In genomic region chr3:45199837-45200648, GRCh38 we compare ENCODE assay signal across 13 cellular contexts. TPM values are rescaled to one million over a fixed set of nuclear protein-coding genes. Genes with fewer than 3 reads are reported as not detected.
A peak's percentile ranks its signal among the peaks of the same experiment; 100 is the strongest.
DNase-seq lines count a peak whose midpoint lies in the region; ATAC-seq and TF ChIP-seq lines count a peak whose summit lies in the region.
"Had no signal": no experiment of that assay in that cellular context is flagged by ENCODE, and none has a peak within 500 bp of the region (broad histone marks: within the 10 kb centered on the region; RNA-seq: fewer than 3 reads in every experiment).

No MANE protein-coding gene starts in this region.

- peak overlapping the region; percentile 93 for H4K91ac ChIP-seq in IMR-90 (ENCODE audit: insufficient read depth, low read depth, low read length)

- H3K4me1 ChIP-seq in IMR-90 (ENCODE audit: control insufficient read depth, insufficient read depth, low read length) (peaks cover 20% of the 10 kb centered on the region), lower lobe of right lung (no peaks in the 10 kb centered on the region)

- peak overlapping the region; percentile 7; the same call in 1 of the 2 replicates for H3K4me2 ChIP-seq in IMR-90 (ENCODE audit: low read depth, low read length)

- no peak for TF ChIP-seq POLR2A in IMR-90 (IDR thresholded peaks at IDR 0.05; ENCODE audit: low read depth, low read length)
- no peak for TF ChIP-seq POLR2A in erythroblast (IDR thresholded peaks at IDR 0.05; ENCODE audit: low read length)

- no peaks in the 10 kb centered on the region for H3K27me3 ChIP-seq in AG04450 (ENCODE audit: control insufficient read depth, insufficient read depth, low read length)
- no peaks in the 10 kb centered on the region for H3K27me3 ChIP-seq in IMR-90 (ENCODE audit: control insufficient read depth, insufficient read depth, low read length)
- no peaks in the 10 kb centered on the region for H3K27me3 ChIP-seq in lower lobe of right lung (ENCODE audit: low read depth)

- ATAC-seq in IMR-90 (ENCODE audit: low read depth) (peak; percentile 84), lower lobe of right lung (peak; percentile 61 to 83)
- no peak for ATAC-seq in stimulated activated effector memory CD8-positive, alpha-beta T cell treated with anti-CD3 and anti-CD28 coated beads, Interleukin-12 subunit alpha, Interleukin-12 subunit beta, amount 100 ng/mL, for 72 hours
- ATAC-seq: activated T-cell treated with anti-CD3 and anti-CD28 coated beads, Interleukin-2, amount 50 U/mL, for 4 hours; natural killer cell treated with Interleukin-12 subunit alpha and Interleukin-12 subunit beta and Interleukin-15 and Interleukin-18, amount 100 ng/mL, for 72 hours had no signal

- no peak for TF ChIP-seq RAD21 in IMR-90 (IDR thresholded peaks at IDR 0.05; ENCODE audit: low read length)

- intact Hi-C loops in IMR-90 (cut with micrococcal nuclease) = loop anchor here (5.0 kb wide), 1 partner anchor 63 kb away; no protein-coding TSS in a partner anchor
- intact Hi-C loops in lower lobe of right lung (cut with DNase I) = no loop called here
- intact Hi-C loops in posterior cingulate gyrus (cut with DNase I) = no loop called here

- H3K79me1 ChIP-seq in IMR-90 (ENCODE audit: low read depth in 1 of 2, low read length in 2 of 2) = peaks cover 0 to 2% of the 10 kb centered on the region in 2 experiments; a peak in 1 of 4 replicates

- H2BK5ac ChIP-seq in IMR-90 (ENCODE audit: low read depth, low read length, poor library complexity, severe bottlenecking) = peak overlapping the region; percentile 95

- peak overlapping the region; percentile 58 for H3K27ac ChIP-seq in AG04450 (ENCODE audit: low read depth, low read length)
- peak overlapping the region; percentile 59 for H3K27ac ChIP-seq in IMR-90 (ENCODE audit: insufficient read depth, low read length)
- H3K27ac ChIP-seq in lower lobe of right lung = no peak overlapping the region
- H3K27ac ChIP-seq: SK-N-MC had no signal

- H3K36me3 Mint-ChIP-seq in stimulated activated effector memory CD8-positive, alpha-beta T cell treated with anti-CD3 and anti-CD28 coated beads, Interleukin-12 subunit alpha, Interleukin-12 subunit beta, amount 100 ng/mL, for 72 hours = no peaks in the 10 kb centered on the region
- H3K36me3 Mint-ChIP-seq: natural killer cell treated with Interleukin-12 subunit alpha and Interleukin-12 subunit beta and Interleukin-15 and Interleukin-18, amount 100 ng/mL, for 72 hours had no signal

- peak overlapping the region; percentile 60 for H3K56ac ChIP-seq in IMR-90 (ENCODE audit: extremely low read depth, insufficient read depth, low read length)

- H3K9me3 ChIP-seq in AG04450 (ENCODE audit: control insufficient read depth, insufficient read depth, low read length) (peaks cover 2% of the 10 kb centered on the region; the same call in 1 of the 2 replicates), IMR-90 (ENCODE audit: control insufficient read depth, insufficient read depth, low read length) (no peaks in the 10 kb centered on the region), lower lobe of right lung (no peaks in the 10 kb centered on the region)

- H3K9me1 ChIP-seq in IMR-90 (ENCODE audit: insufficient read depth, low read length) = peaks cover 28% of the 10 kb centered on the region

- WGBS in IMR-90 (ENCODE audit: extremely low coverage in 2 of 2, insufficient read length in 1 of 2), 2 experiments = 50% methylated on average over 2 of the region's 8 CpGs; no CpG with 5 or more reads in 1 of the 2 experiments

- H2BK120ac ChIP-seq in IMR-90 (ENCODE audit: low read depth, low read length) = peak overlapping the region; percentile 99

- TF ChIP-seq CTCF in AG04450 (IDR thresholded peaks at IDR 0.05; ENCODE audit: low read depth, low read length) = no peak
- no peak for TF ChIP-seq CTCF in IMR-90 (conservative IDR thresholded peaks at IDR 0.05; ENCODE audit: low read depth, low read length)
- no peak for TF ChIP-seq CTCF in cardiac fibroblast (IDR thresholded peaks at IDR 0.05; ENCODE audit: low read depth, low read length)
- TF ChIP-seq CTCF in lower lobe of right lung (IDR thresholded peaks at IDR 0.05) = no peak

- no peaks in the 10 kb centered on the region for H3K4me1 Mint-ChIP-seq in stimulated activated effector memory CD8-positive, alpha-beta T cell treated with anti-CD3 and anti-CD28 coated beads, Interleukin-12 subunit alpha, Interleukin-12 subunit beta, amount 100 ng/mL, for 72 hours

- no peak overlapping the region for H3K9ac ChIP-seq in IMR-90 (ENCODE audit: low read depth, low read length)

- H3K14ac ChIP-seq in IMR-90 (replicated peaks; ENCODE audit: low read depth, low read length) = peak overlapping the region; percentile 88

- no peaks in the 10 kb centered on the region for H3K9me3 Mint-ChIP-seq in stimulated activated effector memory CD8-positive, alpha-beta T cell treated with anti-CD3 and anti-CD28 coated beads, Interleukin-12 subunit alpha, Interleukin-12 subunit beta, amount 100 ng/mL, for 72 hours
- H3K9me3 Mint-ChIP-seq: activated T-cell treated with anti-CD3 and anti-CD28 coated beads, Interleukin-2, amount 50 U/mL, for 4 hours; CD4-positive, alpha-beta T cell; natural killer cell treated with Interleukin-12 subunit alpha and Interleukin-12 subunit beta and Interleukin-15 and Interleukin-18, amount 100 ng/mL, for 72 hours had no signal

- H3K4me3 Mint-ChIP-seq in stimulated activated effector memory CD8-positive, alpha-beta T cell treated with anti-CD3 and anti-CD28 coated beads, Interleukin-12 subunit alpha, Interleukin-12 subunit beta, amount 100 ng/mL, for 72 hours = no peak overlapping the region
- H3K4me3 Mint-ChIP-seq: activated T-cell treated with anti-CD3 and anti-CD28 coated beads, Interleukin-2, amount 50 U/mL, for 4 hours; CD4-positive, alpha-beta T cell; natural killer cell treated with Interleukin-12 subunit alpha and Interleukin-12 subunit beta and Interleukin-15 and Interleukin-18, amount 100 ng/mL, for 72 hours had no signal

- peak overlapping the region; percentile 99 for H2BK20ac ChIP-seq in IMR-90 (ENCODE audit: low read depth, low read length)

- H3K4ac ChIP-seq in IMR-90 (ENCODE audit: low read depth, low read length) = peak overlapping the region; percentile 97

- H3K4me3 ChIP-seq in AG04450 (ENCODE audit: low read depth, low read length) = no peak overlapping the region
- H3K4me3 ChIP-seq in IMR-90 (ENCODE audit: insufficient read depth, low read depth, low read length) = no peak overlapping the region
- no peak overlapping the region for H3K4me3 ChIP-seq in cardiac fibroblast (replicated peaks in 1 of 2; ENCODE audit: low read depth in 2 of 2, low read length in 2 of 2)
- H3K4me3 ChIP-seq in lower lobe of right lung = no peak overlapping the region
- H3K4me3 ChIP-seq: SK-N-MC had no signal

- H3K23ac ChIP-seq in IMR-90 (ENCODE audit: low read depth, low read length) = peak overlapping the region; percentile 90

- POLR2A ChIA-PET in AG04450 (lab: Yijun Ruan, JAX) = no interaction called here
- POLR2A ChIA-PET in IMR-90 (lab: Charles Lee; ENCODE audit: unreplicated experiment) = no interaction called here

- DNase-seq in AG04450 (ENCODE audit: low read depth, low spot score) (no peak), IMR-90 (peak; percentile 92), cardiac fibroblast (ENCODE audit: low read depth in 2 of 2) (peak; percentile 89 to 95), lower lobe of right lung (no peak), erythroblast (lab: John Stamatoyannopoulos, UW) (no peak), NCI-H1694 (lab: John Stamatoyannopoulos, UW) (no peak), posterior cingulate gyrus (no peak)
- no peak for DNase-seq in stimulated activated effector memory CD8-positive, alpha-beta T cell treated with anti-CD3 and anti-CD28 coated beads, Interleukin-12 subunit alpha, Interleukin-12 subunit beta, amount 100 ng/mL, for 72 hours (ENCODE audit: low spot score in 2 of 2)
- DNase-seq: activated T-cell treated with anti-CD3 and anti-CD28 coated beads, Interleukin-2, amount 50 U/mL, for 4 hours; CD4-positive, alpha-beta T cell; NCI-H1436 had no signal

- H3K18ac ChIP-seq in IMR-90 (ENCODE audit: low read depth, low read length) = peak overlapping the region; percentile 85

- peak overlapping the region; percentile 62; the same call in 1 of the 2 replicates for H4K5ac ChIP-seq in IMR-90 (ENCODE audit: low read depth, low read length)

- CTCF ChIA-PET in AG04450 (lab: Charles Lee) (interaction anchor here (1.0 kb wide), 1 partner anchor 10 kb away, joined by 3 read pairs; no protein-coding TSS in a partner anchor), IMR-90 (lab: Yijun Ruan, JAX) (interaction anchor here (1.4 kb wide), 1 partner anchor 159 kb away, joined by 4 read pairs; no protein-coding TSS in a partner anchor)

- H3K36me3 ChIP-seq in IMR-90 (ENCODE audit: control insufficient read depth, insufficient read depth, low read length) (no peaks in the 10 kb centered on the region), lower lobe of right lung (no peaks in the 10 kb centered on the region)

- peak overlapping the region; percentile 97 for H2BK15ac ChIP-seq in IMR-90 (ENCODE audit: low read depth, low read length)

- H4K8ac ChIP-seq in IMR-90 (ENCODE audit: low read depth in 2 of 2, low read length in 2 of 2) = peak overlapping the region; percentile 19 to 95

- no TSS peak for BruUV-seq in IMR-90 (replicated peaks; lab: Mats Ljungman, UMichigan)

- H4K20me1 ChIP-seq in IMR-90 (ENCODE audit: insufficient read depth, low read length) = no peaks in the 10 kb centered on the region

- H3K27ac Mint-ChIP-seq in stimulated activated effector memory CD8-positive, alpha-beta T cell treated with anti-CD3 and anti-CD28 coated beads, Interleukin-12 subunit alpha, Interleukin-12 subunit beta, amount 100 ng/mL, for 72 hours = no peak overlapping the region
- H3K27ac Mint-ChIP-seq: CD4-positive, alpha-beta T cell; natural killer cell treated with Interleukin-12 subunit alpha and Interleukin-12 subunit beta and Interleukin-15 and Interleukin-18, amount 100 ng/mL, for 72 hours had no signal

- dilution Hi-C loops in IMR-90 (cut with HindIII; ENCODE audit: low sequenced_read_pairs, unreplicated experiment) = no loop called here

- H2AFZ ChIP-seq in IMR-90 (replicated peaks; ENCODE audit: low read length, poor library complexity) = peak overlapping the region; percentile 82

- H2AK5ac ChIP-seq in IMR-90 (ENCODE audit: low read depth, low read length) = peak overlapping the region; percentile 96

- in situ Hi-C loops in IMR-90 (cut with MboI; ENCODE audit: low sequenced_read_pairs) = loop anchor here (10.0 kb wide), 1 partner anchor 465 kb away; no protein-coding TSS in a partner anchor

- H2AK9ac ChIP-seq in IMR-90 (replicated peaks; ENCODE audit: low read depth, low read length, poor library complexity) = peak overlapping the region; percentile 57

RNA-seq across cellular contexts. Expression of gene TMEM158, which starts 26.0 kb away (rescaled TPM):
- polyA plus RNA-seq in AG04450 (2011; rRNA removed) (24.7 and 25.1 TPM in 2 replicates), IMR-90 (2012; rRNA removed) (16.4 and 23.3 TPM in 2 replicates)
- 12.4 and 12.9 TPM in 2 replicates for polyA minus RNA-seq in AG04450 (2011; rRNA and poly(A)+ RNA removed)
- total RNA-seq in IMR-90 (2012; rRNA removed) (1.6 and 3.3 TPM in 2 replicates), lower lobe of right lung (0.80 TPM)
- 45.4 and 87.2 TPM in 2 replicates for polyA plus RNA-seq in IMR-90 (2012; cell fraction: cytosol; rRNA removed)
- polyA plus RNA-seq in IMR-90 (2012; cell fraction: nucleus; rRNA removed; ENCODE audit: low replicate concordance) = 28.4 and 28.8 TPM in 2 replicates
- total RNA-seq: CD4-positive, alpha-beta T cell had no signal

RNA-seq across cellular contexts. Expression of gene CDCP1, which starts 53.9 kb away (rescaled TPM):
- polyA plus RNA-seq in AG04450 (2011; rRNA removed) (13.6 and 17.8 TPM in 2 replicates), IMR-90 (2012; rRNA removed) (3.1 and 3.8 TPM in 2 replicates)
- polyA minus RNA-seq in AG04450 (2011; rRNA and poly(A)+ RNA removed) = 19.8 and 26.1 TPM in 2 replicates
- total RNA-seq in IMR-90 (2012; rRNA removed) (2.5 TPM in 2 replicates), lower lobe of right lung (28.7 TPM)
- 1.6 and 3.5 TPM in 2 replicates for polyA plus RNA-seq in IMR-90 (2012; cell fraction: cytosol; rRNA removed)
- polyA plus RNA-seq in IMR-90 (2012; cell fraction: nucleus; rRNA removed; ENCODE audit: low replicate concordance) = 1.5 and 3.9 TPM in 2 replicates

Comparison
In these comparisons a context has a peak if more than half of its experiments do, and no peak if none do; other contexts are left out.
1. DNase-seq: peak in IMR-90 (single experiment) and cardiac fibroblast (2 of 2); none in AG04450 (single experiment), lower lobe of right lung (single experiment), erythroblast (0 of 2), stimulated activated effector memory CD8-positive, alpha-beta T cell treated with anti-CD3 and anti-CD28 coated beads, Interleukin-12 subunit alpha, Interleukin-12 subunit beta, amount 100 ng/mL, for 72 hours (0 of 2), NCI-H1694 (single experiment) and posterior cingulate gyrus (0 of 10).